ENCODE assay signal across 10 cellular contexts in genomic region chr11:67272327-67273259, GRCh38. TPM values are rescaled to one million over a fixed set of nuclear protein-coding genes. Genes with fewer than 3 reads are reported as not detected.
DNase-seq lines count a peak whose midpoint lies in the region; ATAC-seq and TF ChIP-seq lines count a peak whose summit lies in the region.
"Had no signal": no experiment of that assay in that cellular context is flagged by ENCODE, and none has a peak within 500 bp of the region (broad histone marks: within the 10 kb centered on the region; RNA-seq: fewer than 3 reads in every experiment).

No MANE protein-coding gene starts in this region.

- peak overlapping the region; percentile 79 to 84 for H3K27ac ChIP-seq in right atrium auricular region
- H3K27ac ChIP-seq in neural progenitor cell = no peak overlapping the region
- H3K27ac ChIP-seq in WERI-Rb-1 = no peak overlapping the region

- H3K4me2 ChIP-seq in neural progenitor cell = no peak overlapping the region

- H3K4me3 ChIP-seq in H7 (ENCODE audit: insufficient read depth, low read depth, low read length) (no peak overlapping the region), right atrium auricular region (no peak overlapping the region), neural progenitor cell (no peak overlapping the region), WERI-Rb-1 (ENCODE audit: low read depth, low read length) (no peak overlapping the region)

- peaks cover 95% of the 10 kb centered on the region for H4K20me1 ChIP-seq in neural progenitor cell (ENCODE audit: low read depth)

- peaks cover 38% of the 10 kb centered on the region for H3F3A ChIP-seq in neural progenitor cell (ENCODE audit: low read depth)

- no peak overlapping the region for H2AFZ ChIP-seq in neural progenitor cell (replicated peaks)

- H3K27me3 ChIP-seq in H7 (ENCODE audit: control insufficient read depth, insufficient read depth, low read length) = no peaks in the 10 kb centered on the region
- H3K27me3 ChIP-seq in right atrium auricular region = no peaks in the 10 kb centered on the region
- no peaks in the 10 kb centered on the region for H3K27me3 ChIP-seq in neural progenitor cell
- H3K27me3 ChIP-seq in WERI-Rb-1 (ENCODE audit: insufficient read depth, low read depth, severe bottlenecking) = no peaks in the 10 kb centered on the region

- H3K9me3 Mint-ChIP-seq in activated T-cell treated with anti-CD3 and anti-CD28 coated beads, Interleukin-2, amount 50 U/mL, for 24 hours = no peaks in the 10 kb centered on the region
- no peaks in the 10 kb centered on the region for H3K9me3 Mint-ChIP-seq in stimulated activated naive CD8-positive, alpha-beta T cell treated with anti-CD3 and anti-CD28 coated beads, Interleukin-15, amount 100 ng/mL, for 72 hours
- no peaks in the 10 kb centered on the region for H3K9me3 Mint-ChIP-seq in neural progenitor cell

- H3K27ac Mint-ChIP-seq in activated T-cell treated with anti-CD3 and anti-CD28 coated beads, Interleukin-2, amount 50 U/mL, for 24 hours = peak overlapping the region; percentile 99
- peak overlapping the region; percentile 97 to 98 for H3K27ac Mint-ChIP-seq in stimulated activated naive CD8-positive, alpha-beta T cell treated with anti-CD3 and anti-CD28 coated beads, Interleukin-15, amount 100 ng/mL, for 72 hours
- H3K27ac Mint-ChIP-seq in neural progenitor cell = no peak overlapping the region

- H3K4me1 Mint-ChIP-seq in activated T-cell treated with anti-CD3 and anti-CD28 coated beads, Interleukin-2, amount 50 U/mL, for 24 hours (ENCODE audit: low read depth) = peaks cover 98% of the 10 kb centered on the region
- peaks cover 97% of the 10 kb centered on the region for H3K4me1 Mint-ChIP-seq in stimulated activated naive CD8-positive, alpha-beta T cell treated with anti-CD3 and anti-CD28 coated beads, Interleukin-15, amount 100 ng/mL, for 72 hours
- peaks cover 48% of the 10 kb centered on the region for H3K4me1 Mint-ChIP-seq in neural progenitor cell

- H3K4me3 Mint-ChIP-seq in activated T-cell treated with anti-CD3 and anti-CD28 coated beads, Interleukin-2, amount 50 U/mL, for 24 hours = peak overlapping the region; percentile 95
- peak overlapping the region; percentile 93 to 95 for H3K4me3 Mint-ChIP-seq in stimulated activated naive CD8-positive, alpha-beta T cell treated with anti-CD3 and anti-CD28 coated beads, Interleukin-15, amount 100 ng/mL, for 72 hours
- H3K4me3 Mint-ChIP-seq in neural progenitor cell = no peak overlapping the region

- ATAC-seq in stimulated activated naive CD8-positive, alpha-beta T cell treated with anti-CD3 and anti-CD28 coated beads, Interleukin-15, amount 100 ng/mL, for 72 hours = no peak
- no peak for ATAC-seq in GM18873 (IDR thresholded peaks at IDR 0.05; ENCODE audit: low FRiP score, unreplicated experiment)
- ATAC-seq: left lobe of liver had no signal

- H3K79me2 ChIP-seq in neural progenitor cell (ENCODE audit: low read depth) = peaks cover 89% of the 10 kb centered on the region

- H3K27me3 Mint-ChIP-seq in activated T-cell treated with anti-CD3 and anti-CD28 coated beads, Interleukin-2, amount 50 U/mL, for 24 hours = no peaks in the 10 kb centered on the region
- no peaks in the 10 kb centered on the region for H3K27me3 Mint-ChIP-seq in stimulated activated naive CD8-positive, alpha-beta T cell treated with anti-CD3 and anti-CD28 coated beads, Interleukin-15, amount 100 ng/mL, for 72 hours
- H3K27me3 Mint-ChIP-seq in neural progenitor cell (ENCODE audit: insufficient read depth, low read depth) = no peaks in the 10 kb centered on the region

- peaks cover 99% of the 10 kb centered on the region for H3K36me3 Mint-ChIP-seq in activated T-cell treated with anti-CD3 and anti-CD28 coated beads, Interleukin-2, amount 50 U/mL, for 24 hours (ENCODE audit: low read depth)
- H3K36me3 Mint-ChIP-seq in neural progenitor cell = no peaks in the 10 kb centered on the region

- peaks cover 4% of the 10 kb centered on the region; the same call in 1 of the 2 replicates for H3K36me3 ChIP-seq in H7 (replicated peaks; ENCODE audit: control insufficient read depth, insufficient read depth, low read length)
- peaks cover 3% of the 10 kb centered on the region for H3K36me3 ChIP-seq in right atrium auricular region
- no peaks in the 10 kb centered on the region for H3K36me3 ChIP-seq in neural progenitor cell
- peaks cover 37% of the 10 kb centered on the region for H3K36me3 ChIP-seq in WERI-Rb-1

- TF ChIP-seq CTCF in right atrium auricular region (IDR thresholded peaks at IDR 0.05) (no peak), neural progenitor cell (IDR thresholded peaks at IDR 0.05) (no peak), WERI-Rb-1 (IDR thresholded peaks at IDR 0.05; ENCODE audit: low read depth, low read length) (no peak)

- no peak overlapping the region for H3K9ac ChIP-seq in neural progenitor cell

- H3K9me3 ChIP-seq in right atrium auricular region (no peaks in the 10 kb centered on the region), neural progenitor cell (ENCODE audit: low read depth) (no peaks in the 10 kb centered on the region), WERI-Rb-1 (ENCODE audit: severe bottlenecking) (no peaks in the 10 kb centered on the region)

- DNase-seq in H7 = peak; percentile 44
- peak; percentile 77 for DNase-seq in activated T-cell treated with anti-CD3 and anti-CD28 coated beads, Interleukin-2, amount 50 U/mL, for 24 hours
- DNase-seq in right atrium auricular region (ENCODE audit: low spot score) = no peak
- DNase-seq in stimulated activated naive CD8-positive, alpha-beta T cell treated with anti-CD3 and anti-CD28 coated beads, Interleukin-15, amount 100 ng/mL, for 72 hours = peak in 1 of 2 donors; percentile 45
- DNase-seq in NCI-H446 treated with DMSO at 0.1 percent for 48 hours (lab: John Stamatoyannopoulos, UW) = no peak
- no peak for DNase-seq in neural progenitor cell (ENCODE audit: low spot score)
- DNase-seq in WERI-Rb-1 = no peak
- DNase-seq: cerebellar nuclear complex had no signal

- H3K4me1 ChIP-seq in right atrium auricular region (peaks cover 0 to 100% of the 10 kb centered on the region in 2 donors), neural progenitor cell (peaks cover 39% of the 10 kb centered on the region)

RNA-seq across cellular contexts. Expression of gene GRK2, which starts 6.3 kb away (rescaled TPM):
- total RNA-seq in H7 (2014; rRNA removed; shearing (Covaris generic)) = 73.8 and 82.1 TPM in 2 replicates
- total RNA-seq in right atrium auricular region = 10 to 100 TPM; 52.7 to 55.9 TPM
- total RNA-seq in neural progenitor cell (ENCODE audit: low replicate concordance) = 30.0 and 54.4 TPM in 2 replicates

RNA-seq across cellular contexts. Expression of gene ANKRD13D, which starts 16.5 kb away (rescaled TPM):
- 29.1 and 32.2 TPM in 2 replicates for total RNA-seq in H7 (2014; rRNA removed; shearing (Covaris generic))
- total RNA-seq in right atrium auricular region (10 to 100 TPM; 14.1 to 14.9 TPM), neural progenitor cell (ENCODE audit: low replicate concordance) (21.0 and 29.2 TPM in 2 replicates)

RNA-seq across cellular contexts. Expression of gene SSH3, which starts 30.7 kb away (rescaled TPM):
- total RNA-seq in H7 (2014; rRNA removed; shearing (Covaris generic)) = 23.6 and 30.2 TPM in 2 replicates
- 10 to 100 TPM; 14.7 to 23.6 TPM for total RNA-seq in right atrium auricular region
- 1.4 and 7.1 TPM in 2 replicates for total RNA-seq in neural progenitor cell (ENCODE audit: low replicate concordance)

Comparison
In these comparisons a context has a peak if more than half of its experiments do, and no peak if none do; other contexts are left out.
1. DNase-seq: peak in H7 (single experiment) and activated T-cell treated with anti-CD3 and anti-CD28 coated beads, Interleukin-2, amount 50 U/mL, for 24 hours (single experiment); none in right atrium auricular region (single experiment), NCI-H446 treated with DMSO at 0.1 percent for 48 hours (single experiment), neural progenitor cell (single experiment) and WERI-Rb-1 (single experiment).
2. H3K27ac ChIP-seq: peak in right atrium auricular region (2 of 2); none in neural progenitor cell (single experiment) and WERI-Rb-1 (single experiment).